ENCODE assay signal across 15 cellular contexts in genomic region chr15:47616876-47617275, GRCh38.
A peak's percentile ranks its signal among the peaks of the same experiment; 100 is the strongest.
DNase-seq lines count a peak whose midpoint lies in the region; ATAC-seq and TF ChIP-seq lines count a peak whose summit lies in the region.
"Had no signal": no experiment of that assay in that cellular context is flagged by ENCODE, and none has a peak within 500 bp of the region (broad histone marks: within the 10 kb centered on the region; RNA-seq: fewer than 3 reads in every experiment).

No MANE protein-coding gene starts in this region.

- ATAC-seq in GM23338, result no peak
- peak; percentile 67 for ATAC-seq in esophagus mucosa
- no peak for ATAC-seq in CD8-positive, alpha-beta T cell
- ATAC-seq: HCT116 had no signal

- no peak overlapping the region for H3K23ac ChIP-seq in trophoblast cell (ENCODE audit: low read length)

- H4K8ac ChIP-seq in trophoblast cell (ENCODE audit: low read depth, low read length), result no peak overlapping the region

- H3K14ac ChIP-seq in trophoblast cell (ENCODE audit: low read length), result no peak overlapping the region

- DNase-seq in GM23338 (ENCODE audit: low spot score), result no peak
- peak; percentile 9 for DNase-seq in NCI-H69 (lab: John Stamatoyannopoulos, UW)
- DNase-seq in trophoblast cell, result peak; percentile 31 to 76
- DNase-seq in osteoblast (ENCODE audit: insufficient read length, low spot score, missing footprints), result no peak
- no peak for DNase-seq in CD8-positive, alpha-beta T cell
- DNase-seq: BE2C; C1 segment of cervical spinal cord; Caco-2; CD4-positive, CD25-positive, alpha-beta regulatory T cell; GOT3; H7; HFFc6 had no signal

- no peaks in the 10 kb centered on the region for H3K79me1 ChIP-seq in trophoblast cell (ENCODE audit: low read length)

- H4K91ac ChIP-seq in trophoblast cell (ENCODE audit: low read depth, low read length), result no peak overlapping the region

- H3K36me3 Mint-ChIP-seq in GM23338 (ENCODE audit: low read depth), result no peaks in the 10 kb centered on the region
- no peaks in the 10 kb centered on the region for H3K36me3 Mint-ChIP-seq in CD8-positive, alpha-beta T cell
- H3K36me3 Mint-ChIP-seq: CD4-positive, CD25-positive, alpha-beta regulatory T cell had no signal

- H3K27ac Mint-ChIP-seq in GM23338, result no peak overlapping the region
- no peak overlapping the region for H3K27ac Mint-ChIP-seq in CD8-positive, alpha-beta T cell
- H3K27ac Mint-ChIP-seq: CD4-positive, CD25-positive, alpha-beta regulatory T cell; HFFc6 had no signal

- POLR2A ChIA-PET in CD8-positive, alpha-beta T cell (lab: Charles Lee), result no interaction called here

- no peak overlapping the region for H2BK5ac ChIP-seq in trophoblast cell (ENCODE audit: low read depth, low read length, poor library complexity)

- no peak overlapping the region for H3K4ac ChIP-seq in trophoblast cell (ENCODE audit: low read depth, low read length)

- no peak overlapping the region for H2AK5ac ChIP-seq in trophoblast cell (ENCODE audit: low read length)

- no peak overlapping the region for H2BK120ac ChIP-seq in trophoblast cell (ENCODE audit: insufficient read depth, low read length, poor library complexity)

- no peak overlapping the region for H3K18ac ChIP-seq in trophoblast cell (ENCODE audit: low read length)

- CTCF ChIA-PET in CD8-positive, alpha-beta T cell (lab: Charles Lee), result no interaction called here

- no peaks in the 10 kb centered on the region; the same call in 1 of the 2 replicates for H3K9me2 ChIP-seq in GM23338 (ENCODE audit: insufficient read depth)

- H4K20me1 ChIP-seq in GM23338 (replicated peaks; ENCODE audit: insufficient read depth), result no peaks in the 10 kb centered on the region
- H4K20me1 ChIP-seq in osteoblast (ENCODE audit: insufficient read depth, low read length), result no peaks in the 10 kb centered on the region

- H3K4me1 ChIP-seq in GM23338 (ENCODE audit: insufficient read depth) (no peaks in the 10 kb centered on the region), trophoblast cell (ENCODE audit: control insufficient read depth in 1 of 2, insufficient read depth in 2 of 2, low read length in 2 of 2) (no peaks in the 10 kb centered on the region), osteoblast (ENCODE audit: insufficient read depth, low read length) (no peaks in the 10 kb centered on the region)
- no peaks in the 10 kb centered on the region for H3K4me1 ChIP-seq in CD8-positive, alpha-beta T cell (ENCODE audit: insufficient read depth, low read length)
- H3K4me1 ChIP-seq: BE2C, Caco-2 had no signal

- H3K27me3 ChIP-seq in GM23338 (ENCODE audit: insufficient read depth), result no peaks in the 10 kb centered on the region
- no peaks in the 10 kb centered on the region for H3K27me3 ChIP-seq in trophoblast cell (ENCODE audit: insufficient read depth, low read length)
- H3K27me3 ChIP-seq in osteoblast (ENCODE audit: insufficient read depth, low read length), result no peaks in the 10 kb centered on the region
- no peaks in the 10 kb centered on the region for H3K27me3 ChIP-seq in CD8-positive, alpha-beta T cell (ENCODE audit: insufficient read depth, low read length)
- H3K27me3 ChIP-seq: BE2C had no signal

- no peak overlapping the region for H3K4me2 ChIP-seq in GM23338
- no peak overlapping the region for H3K4me2 ChIP-seq in trophoblast cell (ENCODE audit: low read length)
- H3K4me2 ChIP-seq in osteoblast (ENCODE audit: insufficient read depth, low read length), result no peak overlapping the region

- peaks cover 11% of the 10 kb centered on the region for H3K4me1 Mint-ChIP-seq in GM23338
- no peaks in the 10 kb centered on the region for H3K4me1 Mint-ChIP-seq in CD8-positive, alpha-beta T cell (ENCODE audit: low read depth)
- H3K4me1 Mint-ChIP-seq: CD4-positive, CD25-positive, alpha-beta regulatory T cell had no signal

- intact Hi-C loops in CD8-positive, alpha-beta T cell (cut with DNase I, micrococcal nuclease), result no loop called here

- WGBS in trophoblast cell (ENCODE audit: extremely low coverage, insufficient coverage, insufficient read length), result no CpG with 5 or more reads among the region's 4 CpGs

- H2AFZ ChIP-seq in GM23338, result peak overlapping the region; percentile 74
- H2AFZ ChIP-seq in trophoblast cell (ENCODE audit: insufficient read depth, low read length, poor library complexity), result no peak overlapping the region
- no peak overlapping the region for H2AFZ ChIP-seq in osteoblast (ENCODE audit: low read length)

- H4K12ac ChIP-seq in trophoblast cell (ENCODE audit: low read depth, low read length), result no peak overlapping the region

- H3K27ac ChIP-seq in GM23338 (ENCODE audit: low read depth), result no peak overlapping the region
- H3K27ac ChIP-seq in trophoblast cell (ENCODE audit: low read depth, low read length), result no peak overlapping the region
- no peak overlapping the region for H3K27ac ChIP-seq in osteoblast (ENCODE audit: low read depth, low read length)
- no peak overlapping the region for H3K27ac ChIP-seq in CD8-positive, alpha-beta T cell (ENCODE audit: low read depth, low read length)
- H3K27ac ChIP-seq: HL-60 had no signal

- no peak overlapping the region for H3K4me3 ChIP-seq in GM23338
- no peak overlapping the region for H3K4me3 ChIP-seq in trophoblast cell (ENCODE audit: low read depth, low read length)
- no peak overlapping the region for H3K4me3 ChIP-seq in osteoblast (ENCODE audit: insufficient read depth, low read length)
- no peak overlapping the region for H3K4me3 ChIP-seq in CD8-positive, alpha-beta T cell (ENCODE audit: low read depth, low read length)

- H3K4me3 Mint-ChIP-seq in GM23338, result no peak overlapping the region
- H3K4me3 Mint-ChIP-seq in CD8-positive, alpha-beta T cell, result no peak overlapping the region
- H3K4me3 Mint-ChIP-seq: CD4-positive, CD25-positive, alpha-beta regulatory T cell; HFFc6 had no signal

- no peak overlapping the region for H3K9ac ChIP-seq in trophoblast cell (ENCODE audit: low read length)

- H3K9me3 Mint-ChIP-seq in GM23338, result no peaks in the 10 kb centered on the region
- H3K9me3 Mint-ChIP-seq in CD8-positive, alpha-beta T cell, result no peaks in the 10 kb centered on the region
- H3K9me3 Mint-ChIP-seq: HFFc6 had no signal

- H3K27me3 Mint-ChIP-seq in GM23338 (ENCODE audit: insufficient read depth, low read depth, poor library complexity), result peaks cover 2% of the 10 kb centered on the region
- H3K27me3 Mint-ChIP-seq in CD8-positive, alpha-beta T cell (ENCODE audit: low read depth), result no peaks in the 10 kb centered on the region
- H3K27me3 Mint-ChIP-seq: CD4-positive, CD25-positive, alpha-beta regulatory T cell had no signal

- no peak overlapping the region for H2BK12ac ChIP-seq in trophoblast cell (ENCODE audit: low read length)

- H3K36me3 ChIP-seq in GM23338 (ENCODE audit: insufficient read depth) (no peaks in the 10 kb centered on the region), trophoblast cell (ENCODE audit: control insufficient read depth in 1 of 2, insufficient read depth in 2 of 2, low read length in 2 of 2) (no peaks in the 10 kb centered on the region), osteoblast (ENCODE audit: insufficient read depth, low read length) (no peaks in the 10 kb centered on the region)
- H3K36me3 ChIP-seq in CD8-positive, alpha-beta T cell (ENCODE audit: insufficient read depth, low read length), result no peaks in the 10 kb centered on the region
- H3K36me3 ChIP-seq: BE2C had no signal

- TF ChIP-seq CTCF in GM23338 (conservative IDR thresholded peaks at IDR 0.05; ENCODE audit: low read depth in 2 of 2) (no peak), osteoblast (IDR thresholded peaks at IDR 0.05; ENCODE audit: extremely low read depth, low read depth, low read length) (no peak)
- TF ChIP-seq CTCF in CD8-positive, alpha-beta T cell (IDR thresholded peaks at IDR 0.05), result no peak

- H3F3A ChIP-seq in GM23338 (replicated peaks; ENCODE audit: low read depth), result no peaks in the 10 kb centered on the region

- no peaks in the 10 kb centered on the region for H3K9me3 ChIP-seq in trophoblast cell (ENCODE audit: insufficient read depth, low read depth, low read length)
- H3K9me3 ChIP-seq in osteoblast (ENCODE audit: low read depth, low read length), result no peaks in the 10 kb centered on the region
- no peaks in the 10 kb centered on the region for H3K9me3 ChIP-seq in CD8-positive, alpha-beta T cell (ENCODE audit: low read length)
- H3K9me3 ChIP-seq: BE2C, Caco-2 had no signal

- H3K79me2 ChIP-seq in GM23338 (replicated peaks; ENCODE audit: insufficient read depth), result no peaks in the 10 kb centered on the region
- H3K79me2 ChIP-seq in trophoblast cell (ENCODE audit: control insufficient read depth, insufficient read depth, low read length, poor library complexity), result no peaks in the 10 kb centered on the region
- H3K79me2 ChIP-seq in osteoblast (ENCODE audit: insufficient read depth, low read length), result no peaks in the 10 kb centered on the region

Comparison
In these comparisons a context has a peak if more than half of its experiments do, and no peak if none do; other contexts are left out.
1. DNase-seq: peak in NCI-H69 (single experiment) and trophoblast cell (2 of 2); none in GM23338 (single experiment), osteoblast (single experiment) and CD8-positive, alpha-beta T cell (0 of 7).